ENCODE assay signal across 8 cellular contexts in the genomic region with DNA sequence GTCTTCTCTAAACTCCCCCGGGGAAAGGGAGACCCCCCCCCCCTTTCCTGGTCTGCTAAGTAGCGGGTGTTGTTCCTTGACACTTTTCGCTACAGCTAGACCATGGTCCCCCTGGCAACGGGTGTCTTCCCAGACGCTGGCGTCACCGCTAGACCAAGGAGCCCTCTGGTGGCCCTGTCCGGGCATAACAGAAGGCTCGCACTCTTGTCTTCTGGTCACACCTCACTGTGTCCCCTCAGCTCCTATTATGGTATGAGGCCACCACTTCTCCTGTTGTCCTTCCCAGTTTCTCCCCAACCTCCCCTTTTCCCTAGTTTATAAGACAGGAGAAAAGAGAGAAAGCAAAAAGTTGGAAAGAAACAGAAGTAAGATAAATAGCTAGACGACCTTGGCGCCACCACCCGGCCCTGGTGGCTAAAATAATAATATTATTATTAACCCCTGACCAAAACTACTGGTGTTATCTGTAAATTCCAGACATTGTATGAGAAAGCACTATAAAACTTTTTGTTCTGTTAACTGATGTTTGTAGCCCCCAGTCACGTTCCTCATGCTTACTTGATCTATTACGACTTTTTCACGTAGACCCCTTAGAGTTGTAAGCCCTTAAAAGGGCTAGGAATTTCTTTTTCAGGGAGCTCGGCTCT. TPM values are rescaled to one million over a fixed set of nuclear protein-coding genes. Genes with fewer than 3 reads are reported as not detected.
A peak's percentile ranks its signal among the peaks of the same experiment; 100 is the strongest.
DNase-seq lines count a peak whose midpoint lies in the region; ATAC-seq and TF ChIP-seq lines count a peak whose summit lies in the region.
"Not testable (repeated sequence)": the region's sequence is repeated elsewhere in the genome, so short reads cannot be mapped to it uniquely, and the experiment has no call there.

No MANE protein-coding gene starts in this region.

- H2AFZ ChIP-seq in OCI-LY7 (ENCODE audit: low read length) = not testable (repeated sequence)

- not testable (repeated sequence) for H3K4me2 ChIP-seq in OCI-LY7 (ENCODE audit: low read length)

- H3K4me1 Mint-ChIP-seq in glutamatergic neuron (ENCODE audit: low read depth, unreplicated experiment) (peaks cover 12% of the 10 kb centered on the region), natural killer cell (peaks cover 25 to 40% of the 10 kb centered on the region in 2 donors)

- peak overlapping the region; percentile 5; the same call in 1 of the 2 replicates for H3K4me3 ChIP-seq in Jurkat, Clone E6-1 (ENCODE audit: low read length)
- H3K4me3 ChIP-seq in OCI-LY7 (ENCODE audit: low read depth, low read length, poor library complexity, severe bottlenecking); body of pancreas: not testable (repeated sequence)

- POLR2A ChIA-PET in OCI-LY7 (lab: Charles Lee) = interaction anchor here (0.7 kb wide), 2 partner anchors 167 to 375 kb away, joined by 3 read pairs; no protein-coding TSS in a partner anchor

- not testable (repeated sequence) for H3K79me2 ChIP-seq in OCI-LY7 (ENCODE audit: insufficient read depth, low read depth, low read length)

- H3K27ac Mint-ChIP-seq in glutamatergic neuron (ENCODE audit: unreplicated experiment) = not testable (repeated sequence)
- H3K27ac Mint-ChIP-seq in natural killer cell = peak overlapping the region; percentile 90 to 93

- not testable (repeated sequence) for H3K27ac ChIP-seq in OCI-LY7 (ENCODE audit: low read depth, low read length, poor library complexity, severe bottlenecking)
- peak overlapping the region in 3 of 4 donors; percentile 41 to 45 (median 43) for H3K27ac ChIP-seq in body of pancreas

- not testable (repeated sequence) for H3K9me3 ChIP-seq in OCI-LY7 (ENCODE audit: low read length); body of pancreas

- not testable (repeated sequence) for H3K36me3 ChIP-seq in OCI-LY7 (ENCODE audit: insufficient read depth, low read length); body of pancreas (replicated peaks in 1 of 2; ENCODE audit: insufficient read depth in 1 of 2, low read depth in 2 of 2)

- H3K4me3 Mint-ChIP-seq in glutamatergic neuron (ENCODE audit: unreplicated experiment) = peak overlapping the region; percentile 14
- peak overlapping the region; percentile 40 for H3K4me3 Mint-ChIP-seq in natural killer cell

- not testable (repeated sequence) for H3K9me2 ChIP-seq in OCI-LY7 (ENCODE audit: insufficient read depth, low read length)

- TF ChIP-seq CTCF in OCI-LY7 (conservative IDR thresholded peaks at IDR 0.05; ENCODE audit: low read length) (peak; percentile 72), body of pancreas (IDR thresholded peaks at IDR 0.05) (peak; percentile 20 to 88 (median 56)), glutamatergic neuron (IDR thresholded peaks at IDR 0.05; ENCODE audit: partially characterized antibody, unreplicated experiment) (peak; percentile 28), natural killer cell (IDR thresholded peaks at IDR 0.05) (peak; percentile 58)

- 10 to 11% methylated on average over 9 to 16 of the region's 16 CpGs for WGBS in body of pancreas, 2 donors

- ATAC-seq in body of pancreas, natural killer cell: not testable (repeated sequence)

- not testable (repeated sequence) for BruUV-seq in OCI-LY7 (replicated peaks; lab: Mats Ljungman, UMichigan)

- H3K4me1 ChIP-seq in OCI-LY7 (ENCODE audit: insufficient read depth, low read length, poor library complexity, severe bottlenecking) (peaks cover 20% of the 10 kb centered on the region), body of pancreas (peaks cover 28% of the 10 kb centered on the region)

- H3K9me3 Mint-ChIP-seq in glutamatergic neuron (ENCODE audit: unreplicated experiment); natural killer cell: not testable (repeated sequence)

- TF ChIP-seq POLR2A in body of pancreas (IDR thresholded peaks at IDR 0.05) = peak in 1 of 3 donors; percentile 11

- not testable (repeated sequence) for H3K27me3 ChIP-seq in body of pancreas

- not testable (repeated sequence) for H3K27me3 Mint-ChIP-seq in glutamatergic neuron (ENCODE audit: unreplicated experiment); natural killer cell (ENCODE audit: low read depth in 2 of 2)

- not testable (repeated sequence) for H3K36me3 Mint-ChIP-seq in glutamatergic neuron (ENCODE audit: unreplicated experiment); natural killer cell

- DNase-seq in COR-L47 (lab: John Stamatoyannopoulos, UW) (peak; percentile 39), OCI-LY7 (ENCODE audit: low spot score) (peak; percentile 59), body of pancreas (peak; percentile 60 to 74 (median 72)), glutamatergic neuron (peak; percentile 61), natural killer cell (peak; percentile 51)
- peak; percentile 41 for DNase-seq in Jurkat, Clone E6-1 (ENCODE audit: low read depth, low spot score)
- DNase-seq in activated CD4-positive, alpha-beta T cell treated with anti-CD3 and anti-CD28 coated beads, Interleukin-2, amount 50 U/mL, for 4 hours = peak; percentile 28 to 36
- DNase-seq in stimulated activated naive CD4-positive, alpha-beta T cell treated with Interleukin-2 at 50 U/mL for 16 hours (lab: John Stamatoyannopoulos, UW) = peak; percentile 21

- not testable (repeated sequence) for H4K20me1 ChIP-seq in OCI-LY7 (ENCODE audit: insufficient read depth, low read length)

- intact Hi-C loops in OCI-LY7 (cut with micrococcal nuclease; ENCODE audit: unreplicated experiment); body of pancreas (cut with DNase I); natural killer cell (cut with micrococcal nuclease): not testable (repeated sequence)

- CTCF ChIA-PET in OCI-LY7 (lab: Charles Lee; ENCODE audit: unreplicated experiment) = not testable (repeated sequence)

RNA-seq across cellular contexts. Expression of gene FLYWCH1, which starts 4.5 kb away (rescaled TPM):
- 38.8 TPM for polyA plus RNA-seq in Jurkat, Clone E6-1 (2012; ENCODE audit: insufficient read depth, insufficient read length)
- total RNA-seq in OCI-LY7 (2014; rRNA removed; shearing (Covaris generic)) = 25.3 and 26.1 TPM in 2 replicates
- total RNA-seq in OCI-LY7 (2022) = 61.9 and 63.9 TPM in 2 replicates
- total RNA-seq in body of pancreas = 10 to 100 TPM; 24.6 to 53.7 TPM
- 77.1 TPM for total RNA-seq in glutamatergic neuron (ENCODE audit: unreplicated experiment)
- total RNA-seq in natural killer cell = 100 to 1,000 TPM in 2 of 3 donors, 10 to 100 TPM in 1; 85.1 to 148 (median 130) TPM

RNA-seq across cellular contexts. Expression of gene FLYWCH2, which starts 24.2 kb away (rescaled TPM):
- 37.7 TPM for polyA plus RNA-seq in Jurkat, Clone E6-1 (2012; ENCODE audit: insufficient read depth, insufficient read length)
- total RNA-seq in OCI-LY7 (2014; rRNA removed; shearing (Covaris generic)) = 38.7 and 44.9 TPM in 2 replicates
- 22.3 and 23.9 TPM in 2 replicates for total RNA-seq in OCI-LY7 (2022)
- 10 to 100 TPM; 23.6 to 49.1 TPM for total RNA-seq in body of pancreas
- 30.5 TPM for total RNA-seq in glutamatergic neuron (ENCODE audit: unreplicated experiment)
- 10 to 100 TPM; 12.0 to 12.7 (median 12.6) TPM for total RNA-seq in natural killer cell

RNA-seq across cellular contexts. Expression of gene PRSS22, which starts 49.2 kb away (rescaled TPM):
- not detected for polyA plus RNA-seq in Jurkat, Clone E6-1 (2012; ENCODE audit: insufficient read depth, insufficient read length)
- total RNA-seq in OCI-LY7 (2014; rRNA removed; shearing (Covaris generic)) = not detected in 2 replicates
- total RNA-seq in OCI-LY7 (2022) (not detected in 2 replicates), body of pancreas (10 to 100 TPM in 1 of 2 donors, 1 to 10 TPM in 1; 3.6 to 19.4 TPM), glutamatergic neuron (ENCODE audit: unreplicated experiment) (not detected), natural killer cell (1 to 10 TPM; 1.5 to 7.7 (median 3.3) TPM)

RNA-seq across cellular contexts. Expression of gene KREMEN2, which starts 56.9 kb away (rescaled TPM):
- 0.82 TPM for polyA plus RNA-seq in Jurkat, Clone E6-1 (2012; ENCODE audit: insufficient read depth, insufficient read length)
- 0.09 and 0.28 TPM in 2 replicates for total RNA-seq in OCI-LY7 (2014; rRNA removed; shearing (Covaris generic))
- total RNA-seq in OCI-LY7 (2022) (0.31 TPM in 1 of 2 replicates, not detected in the other), body of pancreas (1 to 10 TPM in 1 of 2 donors, not detected in 1; 6.3 TPM), glutamatergic neuron (ENCODE audit: unreplicated experiment) (12.8 TPM), natural killer cell (under 1 TPM in 1 of 3 donors, not detected in 2; 0.16 TPM)

Comparison
In these comparisons a context has a peak if more than half of its experiments do, and no peak if none do; other contexts are left out.
1. DNase-seq: peak in every context shown above with its lines; median percentile 72 in body of pancreas; 61 in glutamatergic neuron; 59 in OCI-LY7; 51 in natural killer cell; 41 in Jurkat, Clone E6-1; 39 in COR-L47; 32 in activated CD4-positive, alpha-beta T cell treated with anti-CD3 and anti-CD28 coated beads, Interleukin-2, amount 50 U/mL, for 4 hours; 21 in stimulated activated naive CD4-positive, alpha-beta T cell treated with Interleukin-2 at 50 U/mL for 16 hours.